ENCODE assay signal across 8 cellular contexts in genomic region chr17:80855968-80856862, GRCh38.
DNase-seq lines count a peak whose midpoint lies in the region; ATAC-seq and TF ChIP-seq lines count a peak whose summit lies in the region.

No MANE protein-coding gene starts in this region.

- H3K9me2 ChIP-seq in hepatocyte (replicated peaks; ENCODE audit: insufficient read depth), result no peaks in the 10 kb centered on the region

- no peaks in the 10 kb centered on the region for H3K27me3 Mint-ChIP-seq in activated naive CD4-positive, alpha-beta T cell treated with anti-CD3 and anti-CD28 coated beads, Interleukin-2, amount 10 ng/mL, durations not matched to agents 7 days and 5 days

- no peaks in the 10 kb centered on the region for H4K20me1 ChIP-seq in hepatocyte (ENCODE audit: insufficient read depth, poor library complexity, severe bottlenecking)

- peaks cover 78% of the 10 kb centered on the region for H3K36me3 Mint-ChIP-seq in activated naive CD4-positive, alpha-beta T cell treated with anti-CD3 and anti-CD28 coated beads, Interleukin-2, amount 10 ng/mL, durations not matched to agents 7 days and 5 days

- no peaks in the 10 kb centered on the region for H3K36me3 ChIP-seq in hepatocyte (replicated peaks; ENCODE audit: insufficient read depth, low read depth)

- H3K27me3 ChIP-seq in hepatocyte, result no peaks in the 10 kb centered on the region

- no peaks in the 10 kb centered on the region for H3K9me3 ChIP-seq in hepatocyte (ENCODE audit: low read depth)

- peaks cover 97% of the 10 kb centered on the region for H3K4me1 Mint-ChIP-seq in activated naive CD4-positive, alpha-beta T cell treated with anti-CD3 and anti-CD28 coated beads, Interleukin-2, amount 10 ng/mL, durations not matched to agents 7 days and 5 days

- H3K79me2 ChIP-seq in hepatocyte, result no peaks in the 10 kb centered on the region

- peak; percentile 52 for ATAC-seq in GM18519 (IDR thresholded peaks at IDR 0.05; ENCODE audit: low FRiP score, unreplicated experiment)
- ATAC-seq in HG03039 (IDR thresholded peaks at IDR 0.05; ENCODE audit: unreplicated experiment), result peak; percentile 63
- ATAC-seq in left lobe of liver, result no peak

- in situ Hi-C loops in SK-MEL-5 (cut with HindIII; ENCODE audit: low pct_unique_long_range_greater_than_20kb, low sequenced_read_pairs), result no loop called here

- no peak overlapping the region for H3K4me3 ChIP-seq in hepatocyte

- H3K27ac ChIP-seq in hepatocyte, result peak overlapping the region; percentile 75

- CTCF ChIA-PET in activated naive CD4-positive, alpha-beta T cell treated with anti-CD3 and anti-CD28 coated beads, Interleukin-2, amount 10 ng/mL, durations not matched to agents 7 days and 5 days (lab: Charles Lee), result interaction anchor here (0.8 to 1.3 kb wide), 3 partner anchors 10 to 43 kb away, joined by 3 read pairs; no protein-coding TSS in a partner anchor

- no peak for TF ChIP-seq CTCF in hepatocyte (IDR thresholded peaks at IDR 0.05; ENCODE audit: poor library complexity)

- H3K4me3 Mint-ChIP-seq in activated naive CD4-positive, alpha-beta T cell treated with anti-CD3 and anti-CD28 coated beads, Interleukin-2, amount 10 ng/mL, durations not matched to agents 7 days and 5 days, result peak overlapping the region; percentile 44

- WGBS in hepatocyte (ENCODE audit: low lambda C conversion rate, missing lambda C conversion rate), result 81% methylated on average over 21 of the region's 21 CpGs

- H2AFZ ChIP-seq in hepatocyte, result no peak overlapping the region

- peak; percentile 97 for DNase-seq in SK-MEL-5 (ENCODE audit: low read depth, low spot score)
- peak; percentile 90 for DNase-seq in activated naive CD4-positive, alpha-beta T cell treated with anti-CD3 and anti-CD28 coated beads, Interleukin-2, amount 10 ng/mL, durations not matched to agents 7 days and 5 days
- peak; percentile 73 for DNase-seq in hepatocyte (ENCODE audit: low spot score)
- peak; percentile 69 for DNase-seq in stimulated activated CD8-positive, alpha-beta memory T cell treated with anti-CD3 and anti-CD28 coated beads, Interleukin-12 subunit alpha, Interleukin-12 subunit beta, amount 100 ng/mL, for 24 hours (ENCODE audit: extremely low read depth)
- DNase-seq in left lobe of liver (ENCODE audit: low spot score), result no peak
- no peak for DNase-seq in cerebellar cortex (ENCODE audit: low spot score)

- H3K27ac Mint-ChIP-seq in activated naive CD4-positive, alpha-beta T cell treated with anti-CD3 and anti-CD28 coated beads, Interleukin-2, amount 10 ng/mL, durations not matched to agents 7 days and 5 days, result peak overlapping the region; percentile 99

- H3K4me2 ChIP-seq in hepatocyte, result no peak overlapping the region

- peaks cover 10% of the 10 kb centered on the region for H3K4me1 ChIP-seq in hepatocyte (ENCODE audit: insufficient read depth)

- H3K9me3 Mint-ChIP-seq in activated naive CD4-positive, alpha-beta T cell treated with anti-CD3 and anti-CD28 coated beads, Interleukin-2, amount 10 ng/mL, durations not matched to agents 7 days and 5 days, result no peaks in the 10 kb centered on the region

Comparison
In these comparisons a context has a peak if more than half of its experiments do, and no peak if none do; other contexts are left out.
1. DNase-seq: peak in SK-MEL-5 (single experiment), activated naive CD4-positive, alpha-beta T cell treated with anti-CD3 and anti-CD28 coated beads, Interleukin-2, amount 10 ng/mL, durations not matched to agents 7 days and 5 days (single experiment), hepatocyte (single experiment) and stimulated activated CD8-positive, alpha-beta memory T cell treated with anti-CD3 and anti-CD28 coated beads, Interleukin-12 subunit alpha, Interleukin-12 subunit beta, amount 100 ng/mL, for 24 hours (single experiment); none in left lobe of liver (single experiment) and cerebellar cortex (single experiment).